8 cellular contexts compared by ENCODE assay signal in the genomic region with DNA sequence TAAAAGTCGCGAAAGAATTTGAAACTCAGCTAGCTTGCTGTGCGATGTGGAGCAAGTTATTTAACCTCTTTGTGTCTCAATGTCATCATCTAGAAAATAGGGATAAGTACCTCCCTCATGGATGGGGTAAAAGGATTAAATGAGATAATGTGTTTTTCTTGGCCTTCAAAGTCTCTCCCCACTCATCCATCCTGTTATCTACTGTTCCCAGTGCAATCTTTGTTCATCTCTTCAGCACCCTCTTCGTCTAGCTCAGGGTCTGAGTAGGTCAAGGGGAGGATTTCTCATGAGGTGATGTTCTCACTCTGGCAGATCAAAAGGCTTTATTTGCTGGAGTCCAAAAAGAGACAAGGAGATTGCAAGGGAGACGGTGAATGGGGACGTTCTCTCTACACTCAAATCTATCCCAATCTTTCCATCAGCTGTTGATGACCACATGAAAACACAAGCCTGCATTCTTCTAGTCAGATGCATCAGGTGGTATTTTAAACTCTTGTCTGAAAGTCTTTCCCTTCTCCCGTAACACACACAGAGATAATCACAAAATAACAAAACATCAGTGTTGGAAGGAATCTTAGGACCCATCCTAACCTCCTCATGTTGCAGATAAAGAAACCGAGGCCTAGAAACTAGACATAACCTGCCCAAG. TPM values are rescaled to one million over a fixed set of nuclear protein-coding genes. Genes with fewer than 3 reads are reported as not detected.
DNase-seq lines count a peak whose midpoint lies in the region; ATAC-seq, FAIRE-seq and TF ChIP-seq lines count a peak whose summit lies in the region.

No MANE protein-coding gene starts in this region.

- H3K4me3 Mint-ChIP-seq in activated CD4-positive, alpha-beta T cell treated with anti-CD3 and anti-CD28 coated beads for 36 hours, result peak overlapping the region; percentile 94
- H3K4me3 Mint-ChIP-seq in activated naive CD8-positive, alpha-beta T cell treated with anti-CD3 and anti-CD28 coated beads, Interleukin-2, amount 10 ng/mL, durations not matched to agents 7 days and 5 days, result peak overlapping the region; percentile 98

- CTCF ChIA-PET in activated CD4-positive, alpha-beta T cell treated with anti-CD3 and anti-CD28 coated beads for 36 hours (lab: Charles Lee), result interaction anchor here (1.0 to 1.6 kb wide), 4 partner anchors 8 to 287 kb away, joined by 3 to 5 read pairs (median 4); no protein-coding TSS in a partner anchor

- no peak for FAIRE-seq in keratinocyte (lab: Jason Lieb, UNC)

- no peak for ATAC-seq in activated CD4-positive, alpha-beta T cell treated with anti-CD3 and anti-CD28 coated beads for 36 hours
- no peak for ATAC-seq in activated naive CD8-positive, alpha-beta T cell treated with anti-CD3 and anti-CD28 coated beads, Interleukin-2, amount 10 ng/mL, durations not matched to agents 7 days and 5 days (ENCODE audit: low read depth)
- no peak for ATAC-seq in HG03025 (IDR thresholded peaks at IDR 0.05; ENCODE audit: low FRiP score, unreplicated experiment)

- intact Hi-C loops in activated CD4-positive, alpha-beta T cell treated with anti-CD3 and anti-CD28 coated beads for 36 hours (cut with DNase I, micrococcal nuclease), result loop anchor here in 1 of 2 experiments (2.0 kb wide), 1 partner anchor 293 kb away; a partner anchor contains a TSS

- peak overlapping the region; percentile 89 for H3K27ac Mint-ChIP-seq in activated CD4-positive, alpha-beta T cell treated with anti-CD3 and anti-CD28 coated beads for 36 hours
- peak overlapping the region; percentile 97 for H3K27ac Mint-ChIP-seq in activated naive CD8-positive, alpha-beta T cell treated with anti-CD3 and anti-CD28 coated beads, Interleukin-2, amount 10 ng/mL, durations not matched to agents 7 days and 5 days

- no peak for DNase-seq in activated CD4-positive, alpha-beta T cell treated with anti-CD3 and anti-CD28 coated beads for 36 hours
- no peak for DNase-seq in activated CD4-positive, alpha-beta T cell treated with anti-CD3 and anti-CD28 coated beads for 4 hours
- DNase-seq in activated naive CD8-positive, alpha-beta T cell treated with anti-CD3 and anti-CD28 coated beads, Interleukin-2, amount 10 ng/mL, durations not matched to agents 7 days and 5 days, result no peak
- DNase-seq in keratinocyte (ENCODE audit: low read depth, low spot score) (no peak), substantia nigra (lab: John Stamatoyannopoulos, UW) (no peak), midbrain (lab: John Stamatoyannopoulos, UW) (no peak)

- no peak overlapping the region for H2AFZ ChIP-seq in keratinocyte (ENCODE audit: control insufficient read depth, low read length)

- H3K9ac ChIP-seq in keratinocyte (ENCODE audit: control insufficient read depth, extremely low read depth, insufficient read depth, low read length), result peak overlapping the region; percentile 95
- H3K9ac ChIP-seq in subcutaneous abdominal adipose tissue (ENCODE audit: low read length in 5 of 5), result peak overlapping the region in 4 of 5 donors; percentile 13 to 86 (median 68)

- no peak for TF ChIP-seq CTCF in keratinocyte (optimal IDR thresholded peaks at IDR 0.05 in 1 of 3, IDR thresholded peaks at IDR 0.05 in 1 of 3, conservative IDR thresholded peaks at IDR 0.05 in 1 of 3; ENCODE audit: extremely low read depth in 1 of 3, insufficient read depth in 2 of 3, low read length in 3 of 3)

- H3K27me3 Mint-ChIP-seq in activated CD4-positive, alpha-beta T cell treated with anti-CD3 and anti-CD28 coated beads for 36 hours, result no peaks in the 10 kb centered on the region
- H3K27me3 Mint-ChIP-seq in activated naive CD8-positive, alpha-beta T cell treated with anti-CD3 and anti-CD28 coated beads, Interleukin-2, amount 10 ng/mL, durations not matched to agents 7 days and 5 days, result no peaks in the 10 kb centered on the region

- POLR2A ChIA-PET in activated CD4-positive, alpha-beta T cell treated with anti-CD3 and anti-CD28 coated beads for 36 hours (lab: Charles Lee), result no interaction called here
- POLR2A ChIA-PET in activated naive CD8-positive, alpha-beta T cell treated with anti-CD3 and anti-CD28 coated beads, Interleukin-2, amount 10 ng/mL, durations not matched to agents 7 days and 5 days (lab: Charles Lee), result interaction anchor here (0.8 to 1.9 kb wide), 2 partner anchors 12 to 14 kb away, joined by 3 to 7 read pairs; a partner anchor contains a TSS

- H4K20me1 ChIP-seq in keratinocyte (ENCODE audit: control insufficient read depth, extremely low read depth, insufficient read depth, low read length), result peaks cover 6% of the 10 kb centered on the region

- dilution Hi-C loops in keratinocyte (cut with MboI; ENCODE audit: extremely low pct_ligation_motif_present, low sequenced_read_pairs), result no loop called here

- H3K79me2 ChIP-seq in keratinocyte (ENCODE audit: control insufficient read depth, insufficient read depth, low read length), result peaks cover 60% of the 10 kb centered on the region

- H3K27ac ChIP-seq in keratinocyte (ENCODE audit: control insufficient read depth, insufficient read depth, low read length) (peak overlapping the region; percentile 86), subcutaneous abdominal adipose tissue (ENCODE audit: low read depth, low read length) (no peak overlapping the region), substantia nigra (ENCODE audit: low read depth, low read length, poor library complexity, severe bottlenecking) (no peak overlapping the region)

- H3K9me1 ChIP-seq in keratinocyte (ENCODE audit: control insufficient read depth, extremely low read depth, insufficient read depth, low read length), result peaks cover 4% of the 10 kb centered on the region

- peaks cover 60% of the 10 kb centered on the region for H3K4me1 Mint-ChIP-seq in activated CD4-positive, alpha-beta T cell treated with anti-CD3 and anti-CD28 coated beads for 36 hours
- peaks cover 47% of the 10 kb centered on the region for H3K4me1 Mint-ChIP-seq in activated naive CD8-positive, alpha-beta T cell treated with anti-CD3 and anti-CD28 coated beads, Interleukin-2, amount 10 ng/mL, durations not matched to agents 7 days and 5 days

- H3K4me2 ChIP-seq in keratinocyte (ENCODE audit: control insufficient read depth, extremely low read depth, insufficient read depth, low read depth, low read length), result peak overlapping the region; percentile 94

- H3K4me3 ChIP-seq in keratinocyte (ENCODE audit: control insufficient read depth in 2 of 3, extremely low read depth in 1 of 3, insufficient read depth in 2 of 3, low read depth in 1 of 3, low read length in 3 of 3) (peak overlapping the region; percentile 84 to 100 (median 99)), subcutaneous abdominal adipose tissue (ENCODE audit: low read depth in 1 of 5, low read length in 5 of 5) (peak overlapping the region; percentile 94 to 99 (median 95))

- H3K36me3 Mint-ChIP-seq in activated CD4-positive, alpha-beta T cell treated with anti-CD3 and anti-CD28 coated beads for 36 hours (ENCODE audit: low read depth), result peaks cover 21% of the 10 kb centered on the region
- peaks cover 21% of the 10 kb centered on the region for H3K36me3 Mint-ChIP-seq in activated naive CD8-positive, alpha-beta T cell treated with anti-CD3 and anti-CD28 coated beads, Interleukin-2, amount 10 ng/mL, durations not matched to agents 7 days and 5 days

- peaks cover 0 to 11% of the 10 kb centered on the region in 2 experiments for H3K36me3 ChIP-seq in keratinocyte (ENCODE audit: control insufficient read depth in 2 of 2, extremely low read depth in 1 of 2, insufficient read depth in 2 of 2, low read length in 2 of 2)
- H3K36me3 ChIP-seq in subcutaneous abdominal adipose tissue (ENCODE audit: control insufficient read depth in 5 of 5, insufficient read depth in 5 of 5, low read length in 5 of 5), result peaks cover 0 to 4% (median 0%) of the 10 kb centered on the region in 5 donors

- H3K4me1 ChIP-seq in keratinocyte (ENCODE audit: control insufficient read depth, extremely low read depth, insufficient read depth, low read length), result peaks cover 54% of the 10 kb centered on the region
- peaks cover 5 to 61% (median 53%) of the 10 kb centered on the region in 5 donors for H3K4me1 ChIP-seq in subcutaneous abdominal adipose tissue (ENCODE audit: control insufficient read depth in 5 of 5, insufficient read depth in 5 of 5, low read length in 5 of 5)

- H3K27me3 ChIP-seq in keratinocyte (ENCODE audit: control insufficient read depth, extremely low read depth, insufficient read depth, low read length), result no peaks in the 10 kb centered on the region
- H3K27me3 ChIP-seq in subcutaneous abdominal adipose tissue (ENCODE audit: control insufficient read depth in 5 of 5, insufficient read depth in 4 of 5, low read length in 5 of 5), result no peaks in the 10 kb centered on the region

- H3K9me3 Mint-ChIP-seq in activated CD4-positive, alpha-beta T cell treated with anti-CD3 and anti-CD28 coated beads for 36 hours (ENCODE audit: low read depth), result no peaks in the 10 kb centered on the region
- H3K9me3 Mint-ChIP-seq in activated naive CD8-positive, alpha-beta T cell treated with anti-CD3 and anti-CD28 coated beads, Interleukin-2, amount 10 ng/mL, durations not matched to agents 7 days and 5 days, result no peaks in the 10 kb centered on the region

- no peaks in the 10 kb centered on the region for H3K9me3 ChIP-seq in keratinocyte (ENCODE audit: control insufficient read depth, low read depth, low read length)
- no peaks in the 10 kb centered on the region for H3K9me3 ChIP-seq in subcutaneous abdominal adipose tissue (ENCODE audit: control insufficient read depth in 5 of 5, low read length in 5 of 5)

RNA-seq across cellular contexts. Expression of a gene that starts 1.3 kb away (rescaled TPM):
- total RNA-seq in activated CD4-positive, alpha-beta T cell treated with anti-CD3 and anti-CD28 coated beads for 36 hours, result 10 to 100 TPM; 18.6 to 21.7 TPM
- total RNA-seq in activated naive CD8-positive, alpha-beta T cell treated with anti-CD3 and anti-CD28 coated beads, Interleukin-2, amount 10 ng/mL, durations not matched to agents 7 days and 5 days, result 10 to 100 TPM; 28.0 to 28.4 TPM
- polyA plus RNA-seq in keratinocyte, result 10.9 to 22.3 TPM (median 18.7 TPM) in 3 replicates
- polyA plus RNA-seq in keratinocyte (2011; ENCODE audit: low read depth), result 17.7 TPM
- polyA plus RNA-seq in keratinocyte (2011; cell fraction: cytosol; rRNA removed), result 9.7 and 11.6 TPM in 2 replicates
- 21.7 and 26.2 TPM in 2 replicates for polyA plus RNA-seq in keratinocyte (2011; cell fraction: nucleus; rRNA removed)
- 15.9 and 27.1 TPM in 2 replicates for polyA plus RNA-seq in keratinocyte (2012; ENCODE audit: low replicate concordance)
- polyA minus RNA-seq in keratinocyte, result 4.3 to 11.6 TPM (median 7.3 TPM) in 3 replicates
- 20.1 TPM for polyA minus RNA-seq in keratinocyte (2011; cell fraction: cytosol; rRNA and poly(A)+ RNA removed)
- polyA minus RNA-seq in keratinocyte (2011; cell fraction: nucleus; rRNA and poly(A)+ RNA removed), result 11.3 and 22.6 TPM in 2 replicates

RNA-seq across cellular contexts. Expression of a gene that starts 12.5 kb away (rescaled TPM):
- 10 to 100 TPM; 11.2 to 16.9 TPM for total RNA-seq in activated CD4-positive, alpha-beta T cell treated with anti-CD3 and anti-CD28 coated beads for 36 hours
- 10 to 100 TPM; 24.0 to 24.5 TPM for total RNA-seq in activated naive CD8-positive, alpha-beta T cell treated with anti-CD3 and anti-CD28 coated beads, Interleukin-2, amount 10 ng/mL, durations not matched to agents 7 days and 5 days
- polyA plus RNA-seq in keratinocyte, result 3.1 to 4.7 TPM (median 3.3 TPM) in 3 replicates
- 0.45 TPM for polyA plus RNA-seq in keratinocyte (2011; ENCODE audit: low read depth)
- polyA plus RNA-seq in keratinocyte (2011; cell fraction: cytosol; rRNA removed), result 2.0 and 3.9 TPM in 2 replicates
- polyA plus RNA-seq in keratinocyte (2011; cell fraction: nucleus; rRNA removed), result 3.3 and 4.3 TPM in 2 replicates
- 2.3 and 7.0 TPM in 2 replicates for polyA plus RNA-seq in keratinocyte (2012; ENCODE audit: low replicate concordance)
- polyA minus RNA-seq in keratinocyte, result 1.3 to 4.2 TPM (median 1.8 TPM) in 3 replicates
- polyA minus RNA-seq in keratinocyte (2011; cell fraction: cytosol; rRNA and poly(A)+ RNA removed), result 19.6 TPM
- polyA minus RNA-seq in keratinocyte (2011; cell fraction: nucleus; rRNA and poly(A)+ RNA removed), result 6.2 and 6.8 TPM in 2 replicates
